ENCODE assay signal across 1 cellular context in genomic region chr5:180170810-180171567, GRCh38.
TF ChIP-seq lines count a peak whose summit lies in the region.

No MANE protein-coding gene starts in this region.

TF ChIP-seq in H1, 55 proteins besides CTCF, POLR2A, EP300 and RAD21:
- no peak for TF ChIP-seq SAP30 (IDR thresholded peaks at IDR 0.05; ENCODE audit: insufficient read depth, insufficient replicate concordance, low read length)
- TF ChIP-seq GABPA (IDR thresholded peaks at IDR 0.05; ENCODE audit: borderline replicate concordance, insufficient read depth, low read length) = no peak
- TF ChIP-seq TBP (IDR thresholded peaks at IDR 0.05; ENCODE audit: low read depth, low read length) = no peak
- TF ChIP-seq ATF3 (IDR thresholded peaks at IDR 0.05; ENCODE audit: insufficient read depth, low read depth, low read length) = no peak
- TF ChIP-seq FOSL1 (IDR thresholded peaks at IDR 0.05; ENCODE audit: insufficient read depth, low read depth, low read length) = no peak
- no peak for TF ChIP-seq TCF12 (IDR thresholded peaks at IDR 0.05; ENCODE audit: low read depth, low read length)
- TF ChIP-seq SIN3A (conservative IDR thresholded peaks at IDR 0.05 in 1 of 2, IDR thresholded peaks at IDR 0.05 in 1 of 2; ENCODE audit: low read depth in 1 of 2, low read length in 2 of 2) = no peak
- no peak for TF ChIP-seq ASH2L (IDR thresholded peaks at IDR 0.05; ENCODE audit: low read length)
- TF ChIP-seq BACH1 (IDR thresholded peaks at IDR 0.05; ENCODE audit: low read length) = no peak
- no peak for TF ChIP-seq SP1 (IDR thresholded peaks at IDR 0.05; ENCODE audit: low read depth, low read length)
- no peak for TF ChIP-seq KDM5A (IDR thresholded peaks at IDR 0.05; ENCODE audit: low read length)
- no peak for TF ChIP-seq POU5F1 (IDR thresholded peaks at IDR 0.05; ENCODE audit: low read depth, low read length)
- TF ChIP-seq JUND (IDR thresholded peaks at IDR 0.05; ENCODE audit: low read length) = no peak
- no peak for TF ChIP-seq PHF8 (conservative IDR thresholded peaks at IDR 0.05; ENCODE audit: low read depth, low read length)
- no peak for TF ChIP-seq JUN (IDR thresholded peaks at IDR 0.05; ENCODE audit: low read depth, low read length)
- TF ChIP-seq KDM1A (IDR thresholded peaks at IDR 0.05; ENCODE audit: borderline replicate concordance, low read length) = no peak
